Comparison of ENCODE assay signal across 16 cellular contexts in the genomic region with DNA sequence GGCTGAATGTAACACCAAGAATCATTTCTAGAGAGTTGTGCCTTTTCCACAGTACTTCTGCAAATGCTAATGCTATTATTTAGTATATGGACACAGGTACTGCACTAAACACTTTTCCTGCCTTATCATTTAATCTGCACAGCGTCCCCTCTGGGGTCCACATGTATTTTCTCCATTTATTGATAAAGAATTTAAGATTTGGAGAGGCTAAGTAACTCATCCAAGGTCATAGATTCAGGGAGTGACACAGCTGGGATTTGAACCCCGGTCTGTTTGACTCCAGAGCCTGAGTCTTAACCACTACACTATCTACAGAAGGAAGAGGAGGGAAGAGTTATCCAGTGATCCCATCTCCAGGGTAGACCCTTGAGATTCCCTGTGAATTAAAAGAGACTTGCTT.
"Had no signal": no experiment of that assay in that cellular context is flagged by ENCODE, and none has a peak within 500 bp of the region (broad histone marks: within the 10 kb centered on the region; RNA-seq: fewer than 3 reads in every experiment).

No MANE protein-coding gene starts in this region.

- ATAC-seq: activated CD4-positive, CD25-positive, alpha-beta regulatory T cell treated with anti-CD3 and anti-CD28 coated beads, Interleukin-2, amount 50 U/mL, for 24 hours; foreskin keratinocyte; left colon; natural killer cell treated with Interleukin-12 subunit alpha and Interleukin-12 subunit beta and Interleukin-15 and Interleukin-18, amount 100 ng/mL, for 72 hours; stimulated activated naive B cell treated with anti-CD40 and anti-IgM and Interleukin-4, amounts not matched to agents 10 μg/mL and 1 μg/mL and 100 μg/mL, for 72 hours had no signal

- H3K9me3 Mint-ChIP-seq: activated naive CD4-positive, alpha-beta T cell treated with anti-CD3 and anti-CD28 coated beads, Interleukin-2, amount 50 U/mL, for 24 hours; activated T-cell treated with anti-CD3 and anti-CD28 coated beads, Interleukin-2, amount 50 U/mL, for 24 hours; natural killer cell treated with Interleukin-12 subunit alpha and Interleukin-12 subunit beta and Interleukin-15 and Interleukin-18, amount 100 ng/mL, for 72 hours; stimulated activated naive B cell treated with anti-CD40 and anti-IgM and Interleukin-4, amounts not matched to agents 10 μg/mL and 1 μg/mL and 100 μg/mL, for 72 hours had no signal

- H3K27me3 Mint-ChIP-seq: activated naive CD4-positive, alpha-beta T cell treated with anti-CD3 and anti-CD28 coated beads, Interleukin-2, amount 50 U/mL, for 24 hours; activated T-cell treated with anti-CD3 and anti-CD28 coated beads, Interleukin-2, amount 50 U/mL, for 24 hours had no signal

- H3K36me3 Mint-ChIP-seq: activated naive CD4-positive, alpha-beta T cell treated with anti-CD3 and anti-CD28 coated beads, Interleukin-2, amount 50 U/mL, for 24 hours; natural killer cell treated with Interleukin-12 subunit alpha and Interleukin-12 subunit beta and Interleukin-15 and Interleukin-18, amount 100 ng/mL, for 72 hours; stimulated activated naive B cell treated with anti-CD40 and anti-IgM and Interleukin-4, amounts not matched to agents 10 μg/mL and 1 μg/mL and 100 μg/mL, for 72 hours had no signal

- H3K4me1 ChIP-seq: colonic mucosa, foreskin keratinocyte had no signal

- H3K4me3 ChIP-seq: colonic mucosa, esophagus squamous epithelium, lung had no signal

- H3K4me3 Mint-ChIP-seq: activated naive CD4-positive, alpha-beta T cell treated with anti-CD3 and anti-CD28 coated beads, Interleukin-2, amount 50 U/mL, for 24 hours; activated T-cell treated with anti-CD3 and anti-CD28 coated beads, Interleukin-2, amount 50 U/mL, for 24 hours; natural killer cell treated with Interleukin-12 subunit alpha and Interleukin-12 subunit beta and Interleukin-15 and Interleukin-18, amount 100 ng/mL, for 72 hours; stimulated activated naive B cell treated with anti-CD40 and anti-IgM and Interleukin-4, amounts not matched to agents 10 μg/mL and 1 μg/mL and 100 μg/mL, for 72 hours had no signal

- H3K9me3 ChIP-seq: colonic mucosa, esophagus squamous epithelium had no signal

- DNase-seq: activated effector memory CD4-positive, alpha-beta T cell treated with Interleukin-2 at 50 U/mL for 16 hours; activated T-cell treated with anti-CD3 and anti-CD28 coated beads, Interleukin-2, amount 50 U/mL, for 24 hours; caudate nucleus; colonic mucosa; esophagus squamous epithelium; foreskin keratinocyte; left colon; occipital lobe; stimulated activated CD4-positive, alpha-beta T cell treated with anti-CD3 and anti-CD28 coated beads, Interleukin-2, amount 100 ng/mL, for 24 hours; stimulated activated naive B cell treated with anti-CD40 and anti-IgM and Interleukin-4, amounts not matched to agents 10 μg/mL and 1 μg/mL and 100 μg/mL, for 72 hours; substantia nigra; trophoblast cell had no signal

- H3K36me3 ChIP-seq: colonic mucosa, esophagus squamous epithelium had no signal

- H3K27me3 ChIP-seq: colonic mucosa, esophagus squamous epithelium had no signal

- H3K27ac Mint-ChIP-seq: stimulated activated naive B cell treated with anti-CD40 and anti-IgM and Interleukin-4, amounts not matched to agents 10 μg/mL and 1 μg/mL and 100 μg/mL, for 72 hours had no signal

- H3K27ac ChIP-seq: colonic mucosa, esophagus squamous epithelium, foreskin keratinocyte had no signal
